In the genomic region with DNA sequence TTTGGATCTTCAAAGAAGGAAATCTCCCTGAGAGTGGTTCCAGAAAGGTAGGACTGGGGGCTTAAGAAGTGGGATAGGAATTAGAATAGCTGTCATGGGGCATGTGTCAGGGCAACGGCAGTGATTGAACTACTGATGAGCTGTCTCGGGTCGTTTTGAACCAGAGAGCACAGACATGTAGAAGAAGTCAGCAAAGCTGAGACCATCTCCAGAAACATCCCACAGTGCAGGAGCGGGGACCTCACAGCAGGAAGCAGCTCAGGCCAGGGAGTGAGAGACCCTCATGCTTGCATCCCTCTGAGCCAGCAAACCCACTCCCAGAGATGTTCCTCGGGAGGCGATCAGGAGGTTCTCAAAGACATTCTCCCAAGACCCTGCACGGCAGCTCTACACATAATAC, we compare ENCODE assay signal across 4 cellular contexts.
"Had no signal": no experiment of that assay in that cellular context is flagged by ENCODE, and none has a peak within 500 bp of the region (broad histone marks: within the 10 kb centered on the region; RNA-seq: fewer than 3 reads in every experiment).

No MANE protein-coding gene starts in this region.

- H3K4me3 Mint-ChIP-seq: GM23338, H9 had no signal

- H3K27ac Mint-ChIP-seq: GM23338 had no signal

- DNase-seq: H9, HCEC 1CT, IMR-90 had no signal
